ENCODE assay signal across 10 cellular contexts in genomic region chr7:150678601-150679000, GRCh38. TPM values are rescaled to one million over a fixed set of nuclear protein-coding genes. Genes with fewer than 3 reads are reported as not detected.
DNase-seq lines count a peak whose midpoint lies in the region; ATAC-seq and TF ChIP-seq lines count a peak whose summit lies in the region.
"Not testable (repeated sequence)": the region's sequence is repeated elsewhere in the genome, so short reads cannot be mapped to it uniquely, and the experiment has no call there.
"Had no signal": no experiment of that assay in that cellular context is flagged by ENCODE, and none has a peak within 500 bp of the region (broad histone marks: within the 10 kb centered on the region; RNA-seq: fewer than 3 reads in every experiment).

No MANE protein-coding gene starts in this region.

- H3K4me3 Mint-ChIP-seq in endothelial cell (ENCODE audit: unreplicated experiment): not testable (repeated sequence)
- peak overlapping the region; percentile 53 to 78 for H3K4me3 Mint-ChIP-seq in stimulated activated naive CD8-positive, alpha-beta T cell treated with anti-CD3 and anti-CD28 coated beads, Interleukin-15, amount 100 ng/mL, for 72 hours

- CTCF ChIA-PET in SK-N-SH (lab: Yijun Ruan, JAX): not testable (repeated sequence)

- TF ChIP-seq RAD21 in SK-N-SH (IDR thresholded peaks at IDR 0.05; ENCODE audit: low read length): not testable (repeated sequence)

- H3K9me3 Mint-ChIP-seq in endothelial cell (ENCODE audit: unreplicated experiment): peaks cover 12% of the 10 kb centered on the region
- H3K9me3 Mint-ChIP-seq in stimulated activated naive CD8-positive, alpha-beta T cell treated with anti-CD3 and anti-CD28 coated beads, Interleukin-15, amount 100 ng/mL, for 72 hours: peaks cover 26 to 49% of the 10 kb centered on the region in 2 donors

- H3K4me1 ChIP-seq in SK-N-SH (ENCODE audit: control insufficient read depth in 1 of 2, insufficient read depth in 2 of 2, low read depth in 1 of 2, low read length in 1 of 2): not testable (repeated sequence)

- peaks cover 17% of the 10 kb centered on the region for H3K36me3 Mint-ChIP-seq in endothelial cell (ENCODE audit: low read depth, unreplicated experiment)

- not testable (repeated sequence) for H4K20me1 ChIP-seq in SK-N-SH (ENCODE audit: insufficient read depth)

- DNase-seq in SK-N-SH; endothelial cell (ENCODE audit: low spot score); stimulated activated naive CD8-positive, alpha-beta T cell treated with anti-CD3 and anti-CD28 coated beads, Interleukin-15, amount 100 ng/mL, for 72 hours: not testable (repeated sequence)
- peak; percentile 61 to 67 for DNase-seq in activated CD4-positive, alpha-beta T cell treated with anti-CD3 and anti-CD28 coated beads, Interleukin-2, amount 50 U/mL, for 48 hours
- DNase-seq in activated T-cell treated with anti-CD3 and anti-CD28 coated beads, Interleukin-2, amount 50 U/mL, for 48 hours: peak; percentile 63 to 69
- peak; percentile 49 for DNase-seq in activated naive CD4-positive, alpha-beta T cell treated with anti-CD3 and anti-CD28 coated beads, Interleukin-2, amount 50 U/mL, for 16 hours
- DNase-seq in stimulated activated CD4-positive, alpha-beta T cell treated with anti-CD3 and anti-CD28 coated beads, Interleukin-1b, Interleukin-23, amount 100 ng/mL, for 48 hours: peak; percentile 52

- peak overlapping the region; percentile 18 to 65; a peak in 3 of 4 replicates for H3K4me3 ChIP-seq in SK-N-SH (ENCODE audit: low read depth in 2 of 2, low read length in 1 of 2)

- not testable (repeated sequence) for H3K27me3 ChIP-seq in SK-N-SH (ENCODE audit: insufficient read depth)

- not testable (repeated sequence) for H3K9me3 ChIP-seq in SK-N-SH

- not testable (repeated sequence) for H3K9ac ChIP-seq in SK-N-SH

- WGBS in SK-N-SH (ENCODE audit: low lambda C conversion rate): 0% methylated on average over 11 of the region's 11 CpGs

- H3K79me2 ChIP-seq in SK-N-SH (ENCODE audit: insufficient read depth): not testable (repeated sequence)

- H3F3A ChIP-seq in SK-N-SH (replicated peaks; ENCODE audit: insufficient read depth): not testable (repeated sequence)

- H2AFZ ChIP-seq in SK-N-SH (ENCODE audit: low read depth): peak overlapping the region; percentile 68

- not testable (repeated sequence) for H3K27ac ChIP-seq in SK-N-SH (ENCODE audit: low read depth in 2 of 2, low read length in 1 of 2)

- H3K4me2 ChIP-seq in SK-N-SH: peak overlapping the region; percentile 77; the same call in 1 of the 2 replicates

- not testable (repeated sequence) for TF ChIP-seq CTCF in SK-N-SH (IDR thresholded peaks at IDR 0.05); endothelial cell (IDR thresholded peaks at IDR 0.05; ENCODE audit: unreplicated experiment)

- not testable (repeated sequence) for ATAC-seq in stimulated activated naive CD8-positive, alpha-beta T cell treated with anti-CD3 and anti-CD28 coated beads, Interleukin-15, amount 100 ng/mL, for 72 hours

- POLR2A ChIA-PET in SK-N-SH (lab: Yijun Ruan, JAX): not testable (repeated sequence)

- H3K9me2 ChIP-seq in SK-N-SH: not testable (repeated sequence)

- TF ChIP-seq EP300 in SK-N-SH (IDR thresholded peaks at IDR 0.05; ENCODE audit: borderline replicate concordance in 1 of 2, low read depth in 1 of 2, low read length in 1 of 2): not testable (repeated sequence)

- not testable (repeated sequence) for H3K36me3 ChIP-seq in SK-N-SH (replicated peaks in 1 of 2; ENCODE audit: control insufficient read depth in 1 of 2, insufficient read depth in 2 of 2, low read length in 1 of 2)

- not testable (repeated sequence) for H3K27me3 Mint-ChIP-seq in endothelial cell (ENCODE audit: unreplicated experiment); stimulated activated naive CD8-positive, alpha-beta T cell treated with anti-CD3 and anti-CD28 coated beads, Interleukin-15, amount 100 ng/mL, for 72 hours

- peaks cover 32% of the 10 kb centered on the region for H3K4me1 Mint-ChIP-seq in endothelial cell (ENCODE audit: unreplicated experiment)
- H3K4me1 Mint-ChIP-seq in stimulated activated naive CD8-positive, alpha-beta T cell treated with anti-CD3 and anti-CD28 coated beads, Interleukin-15, amount 100 ng/mL, for 72 hours: peaks cover 74% of the 10 kb centered on the region

- peak overlapping the region; percentile 72 for H3K27ac Mint-ChIP-seq in endothelial cell (ENCODE audit: unreplicated experiment)
- H3K27ac Mint-ChIP-seq in stimulated activated naive CD8-positive, alpha-beta T cell treated with anti-CD3 and anti-CD28 coated beads, Interleukin-15, amount 100 ng/mL, for 72 hours: peak overlapping the region; percentile 2 to 67

RNA-seq across cellular contexts. Expression of gene GIMAP2, which starts 6.9 kb away (rescaled TPM):
- polyA plus RNA-seq in SK-N-SH (2012; rRNA removed): 4.1 and 5.7 TPM in 2 replicates
- polyA plus RNA-seq in SK-N-SH (2012; cell fraction: cytosol; rRNA removed): 4.4 and 4.5 TPM in 2 replicates
- 2.2 and 4.0 TPM in 2 replicates for polyA plus RNA-seq in SK-N-SH (2012; cell fraction: nucleus; rRNA removed)
- total RNA-seq in endothelial cell (ENCODE audit: unreplicated experiment): 1.9 TPM
- total RNA-seq: GM23248, OCI-LY7 had no signal

RNA-seq across cellular contexts. Expression of gene GIMAP1, which starts 37.8 kb away (rescaled TPM):
- not detected in 2 replicates for polyA plus RNA-seq in SK-N-SH (2012; rRNA removed)
- polyA plus RNA-seq in SK-N-SH (2012; cell fraction: cytosol; rRNA removed): under 0.01 TPM in 1 of 2 replicates, not detected in the other
- polyA plus RNA-seq in SK-N-SH (2012; cell fraction: nucleus; rRNA removed): not detected in 2 replicates
- 3.6 TPM for total RNA-seq in endothelial cell (ENCODE audit: unreplicated experiment)
- total RNA-seq: GM23248, OCI-LY7 had no signal
- polyA plus RNA-seq: AG04450, GM23248 had no signal

RNA-seq across cellular contexts. Expression of gene GIMAP6, which starts 46.4 kb away (rescaled TPM):
- 0.03 and 0.05 TPM in 2 replicates for polyA plus RNA-seq in SK-N-SH (2012; rRNA removed)
- 0.01 TPM in 2 replicates for polyA plus RNA-seq in SK-N-SH (2012; cell fraction: cytosol; rRNA removed)
- 0.02 and 0.04 TPM in 2 replicates for polyA plus RNA-seq in SK-N-SH (2012; cell fraction: nucleus; rRNA removed)
- total RNA-seq in endothelial cell (ENCODE audit: unreplicated experiment): 47.7 TPM
- total RNA-seq: GM23248, OCI-LY7 had no signal
- polyA plus RNA-seq: AG04450, GM23248 had no signal

RNA-seq across cellular contexts. Expression of gene GIMAP5, which starts 58.6 kb away (rescaled TPM):
- polyA plus RNA-seq in SK-N-SH (2012; rRNA removed): not detected in 2 replicates
- not detected in 2 replicates for polyA plus RNA-seq in SK-N-SH (2012; cell fraction: cytosol; rRNA removed)
- polyA plus RNA-seq in SK-N-SH (2012; cell fraction: nucleus; rRNA removed): not detected in 2 replicates
- 220 TPM for total RNA-seq in endothelial cell (ENCODE audit: unreplicated experiment)
- total RNA-seq: GM23248, OCI-LY7 had no signal
- polyA plus RNA-seq: AG04450, GM23248 had no signal
